Comparison of ENCODE assay signal across 1 cellular context in the genomic region with DNA sequence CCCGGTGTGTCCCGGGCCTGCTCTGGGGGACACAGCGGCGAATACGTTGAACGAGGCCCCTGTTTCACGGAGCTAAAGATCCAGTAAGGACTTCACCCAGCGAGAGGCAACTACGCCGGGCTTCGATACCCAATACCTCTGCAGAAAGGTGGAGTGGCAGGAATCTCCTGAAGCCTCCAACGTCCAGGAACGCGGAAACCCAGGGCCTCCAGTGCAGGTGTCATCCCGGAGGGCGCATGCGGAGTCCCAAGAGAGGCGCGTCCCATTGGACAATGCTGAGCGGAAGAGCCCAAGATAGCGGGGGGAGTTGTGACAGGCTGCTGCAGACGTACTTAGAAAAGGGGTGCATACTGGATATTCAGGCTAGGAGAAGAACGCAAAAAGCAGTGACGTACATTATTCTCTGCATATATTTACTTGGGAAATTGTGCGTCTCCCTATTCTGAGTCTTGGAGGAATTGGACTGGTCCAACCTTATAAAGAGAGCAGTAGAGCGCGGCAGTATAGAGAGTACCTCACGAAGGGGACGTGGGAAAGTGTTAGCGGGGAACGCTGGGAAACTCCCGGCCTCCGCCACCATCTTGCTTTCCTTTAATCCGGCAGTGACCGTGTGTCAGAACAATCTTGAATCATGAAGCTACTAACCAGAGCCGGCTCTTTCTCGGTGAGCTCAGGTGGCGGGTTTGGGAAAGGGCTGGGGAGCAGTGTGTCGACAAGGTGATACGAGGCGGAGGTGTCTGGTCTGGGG.
TF ChIP-seq lines count a peak whose summit lies in the region.

A gene (plus strand): TSS at position 569 of the 748 bp plus-strand sequence. CDS start 63 bp downstream, at position 632.

TF ChIP-seq in K562, 482 proteins besides CTCF, POLR2A, EP300 and RAD21 (continued from another document and continues in another):
- TF ChIP-seq, protein P1, sequence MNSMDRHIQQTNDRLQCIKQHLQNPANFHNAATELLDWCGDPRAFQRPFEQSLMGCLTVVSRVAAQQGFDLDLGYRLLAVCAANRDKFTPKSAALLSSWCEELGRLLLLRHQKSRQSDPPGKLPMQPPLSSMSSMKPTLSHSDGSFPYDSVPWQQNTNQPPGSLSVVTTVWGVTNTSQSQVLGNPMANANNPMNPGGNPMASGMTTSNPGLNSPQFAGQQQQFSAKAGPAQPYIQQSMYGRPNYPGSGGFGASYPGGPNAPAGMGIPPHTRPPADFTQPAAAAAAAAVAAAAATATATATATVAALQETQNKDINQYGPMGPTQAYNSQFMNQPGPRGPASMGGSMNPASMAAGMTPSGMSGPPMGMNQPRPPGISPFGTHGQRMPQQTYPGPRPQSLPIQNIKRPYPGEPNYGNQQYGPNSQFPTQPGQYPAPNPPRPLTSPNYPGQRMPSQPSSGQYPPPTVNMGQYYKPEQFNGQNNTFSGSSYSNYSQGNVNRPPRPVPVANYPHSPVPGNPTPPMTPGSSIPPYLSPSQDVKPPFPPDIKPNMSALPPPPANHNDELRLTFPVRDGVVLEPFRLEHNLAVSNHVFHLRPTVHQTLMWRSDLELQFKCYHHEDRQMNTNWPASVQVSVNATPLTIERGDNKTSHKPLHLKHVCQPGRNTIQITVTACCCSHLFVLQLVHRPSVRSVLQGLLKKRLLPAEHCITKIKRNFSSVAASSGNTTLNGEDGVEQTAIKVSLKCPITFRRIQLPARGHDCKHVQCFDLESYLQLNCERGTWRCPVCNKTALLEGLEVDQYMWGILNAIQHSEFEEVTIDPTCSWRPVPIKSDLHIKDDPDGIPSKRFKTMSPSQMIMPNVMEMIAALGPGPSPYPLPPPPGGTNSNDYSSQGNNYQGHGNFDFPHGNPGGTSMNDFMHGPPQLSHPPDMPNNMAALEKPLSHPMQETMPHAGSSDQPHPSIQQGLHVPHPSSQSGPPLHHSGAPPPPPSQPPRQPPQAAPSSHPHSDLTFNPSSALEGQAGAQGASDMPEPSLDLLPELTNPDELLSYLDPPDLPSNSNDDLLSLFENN (IDR thresholded peaks at IDR 0.05; ENCODE audit: low read depth in 2 of 2, low read length in 2 of 2): peak in 1 of 2 experiments; percentile 34; a peak in 1 of 4 replicates
- TF ChIP-seq PML (IDR thresholded peaks at IDR 0.05; ENCODE audit: low read length): peak; percentile 87
- TF ChIP-seq ZNF3 (CRISPR knock-in tag; IDR thresholded peaks at IDR 0.05): no peak
- TF ChIP-seq ZNF431 (CRISPR knock-in tag; IDR thresholded peaks at IDR 0.05): no peak
- peak; percentile 82 for TF ChIP-seq NELFE (IDR thresholded peaks at IDR 0.05; ENCODE audit: insufficient read depth, insufficient read length)
- TF ChIP-seq NONO (IDR thresholded peaks at IDR 0.05; ENCODE audit: low read depth in 2 of 2, low read length in 1 of 2): peak in 1 of 2 experiments; percentile 99; a peak in 2 of 4 replicates
- no peak for TF ChIP-seq E2F3 (CRISPR knock-in tag; IDR thresholded peaks at IDR 0.05)
- peak; percentile 92 for TF ChIP-seq ZFX (CRISPR knock-in tag; IDR thresholded peaks at IDR 0.05)
- TF ChIP-seq, protein P2, sequence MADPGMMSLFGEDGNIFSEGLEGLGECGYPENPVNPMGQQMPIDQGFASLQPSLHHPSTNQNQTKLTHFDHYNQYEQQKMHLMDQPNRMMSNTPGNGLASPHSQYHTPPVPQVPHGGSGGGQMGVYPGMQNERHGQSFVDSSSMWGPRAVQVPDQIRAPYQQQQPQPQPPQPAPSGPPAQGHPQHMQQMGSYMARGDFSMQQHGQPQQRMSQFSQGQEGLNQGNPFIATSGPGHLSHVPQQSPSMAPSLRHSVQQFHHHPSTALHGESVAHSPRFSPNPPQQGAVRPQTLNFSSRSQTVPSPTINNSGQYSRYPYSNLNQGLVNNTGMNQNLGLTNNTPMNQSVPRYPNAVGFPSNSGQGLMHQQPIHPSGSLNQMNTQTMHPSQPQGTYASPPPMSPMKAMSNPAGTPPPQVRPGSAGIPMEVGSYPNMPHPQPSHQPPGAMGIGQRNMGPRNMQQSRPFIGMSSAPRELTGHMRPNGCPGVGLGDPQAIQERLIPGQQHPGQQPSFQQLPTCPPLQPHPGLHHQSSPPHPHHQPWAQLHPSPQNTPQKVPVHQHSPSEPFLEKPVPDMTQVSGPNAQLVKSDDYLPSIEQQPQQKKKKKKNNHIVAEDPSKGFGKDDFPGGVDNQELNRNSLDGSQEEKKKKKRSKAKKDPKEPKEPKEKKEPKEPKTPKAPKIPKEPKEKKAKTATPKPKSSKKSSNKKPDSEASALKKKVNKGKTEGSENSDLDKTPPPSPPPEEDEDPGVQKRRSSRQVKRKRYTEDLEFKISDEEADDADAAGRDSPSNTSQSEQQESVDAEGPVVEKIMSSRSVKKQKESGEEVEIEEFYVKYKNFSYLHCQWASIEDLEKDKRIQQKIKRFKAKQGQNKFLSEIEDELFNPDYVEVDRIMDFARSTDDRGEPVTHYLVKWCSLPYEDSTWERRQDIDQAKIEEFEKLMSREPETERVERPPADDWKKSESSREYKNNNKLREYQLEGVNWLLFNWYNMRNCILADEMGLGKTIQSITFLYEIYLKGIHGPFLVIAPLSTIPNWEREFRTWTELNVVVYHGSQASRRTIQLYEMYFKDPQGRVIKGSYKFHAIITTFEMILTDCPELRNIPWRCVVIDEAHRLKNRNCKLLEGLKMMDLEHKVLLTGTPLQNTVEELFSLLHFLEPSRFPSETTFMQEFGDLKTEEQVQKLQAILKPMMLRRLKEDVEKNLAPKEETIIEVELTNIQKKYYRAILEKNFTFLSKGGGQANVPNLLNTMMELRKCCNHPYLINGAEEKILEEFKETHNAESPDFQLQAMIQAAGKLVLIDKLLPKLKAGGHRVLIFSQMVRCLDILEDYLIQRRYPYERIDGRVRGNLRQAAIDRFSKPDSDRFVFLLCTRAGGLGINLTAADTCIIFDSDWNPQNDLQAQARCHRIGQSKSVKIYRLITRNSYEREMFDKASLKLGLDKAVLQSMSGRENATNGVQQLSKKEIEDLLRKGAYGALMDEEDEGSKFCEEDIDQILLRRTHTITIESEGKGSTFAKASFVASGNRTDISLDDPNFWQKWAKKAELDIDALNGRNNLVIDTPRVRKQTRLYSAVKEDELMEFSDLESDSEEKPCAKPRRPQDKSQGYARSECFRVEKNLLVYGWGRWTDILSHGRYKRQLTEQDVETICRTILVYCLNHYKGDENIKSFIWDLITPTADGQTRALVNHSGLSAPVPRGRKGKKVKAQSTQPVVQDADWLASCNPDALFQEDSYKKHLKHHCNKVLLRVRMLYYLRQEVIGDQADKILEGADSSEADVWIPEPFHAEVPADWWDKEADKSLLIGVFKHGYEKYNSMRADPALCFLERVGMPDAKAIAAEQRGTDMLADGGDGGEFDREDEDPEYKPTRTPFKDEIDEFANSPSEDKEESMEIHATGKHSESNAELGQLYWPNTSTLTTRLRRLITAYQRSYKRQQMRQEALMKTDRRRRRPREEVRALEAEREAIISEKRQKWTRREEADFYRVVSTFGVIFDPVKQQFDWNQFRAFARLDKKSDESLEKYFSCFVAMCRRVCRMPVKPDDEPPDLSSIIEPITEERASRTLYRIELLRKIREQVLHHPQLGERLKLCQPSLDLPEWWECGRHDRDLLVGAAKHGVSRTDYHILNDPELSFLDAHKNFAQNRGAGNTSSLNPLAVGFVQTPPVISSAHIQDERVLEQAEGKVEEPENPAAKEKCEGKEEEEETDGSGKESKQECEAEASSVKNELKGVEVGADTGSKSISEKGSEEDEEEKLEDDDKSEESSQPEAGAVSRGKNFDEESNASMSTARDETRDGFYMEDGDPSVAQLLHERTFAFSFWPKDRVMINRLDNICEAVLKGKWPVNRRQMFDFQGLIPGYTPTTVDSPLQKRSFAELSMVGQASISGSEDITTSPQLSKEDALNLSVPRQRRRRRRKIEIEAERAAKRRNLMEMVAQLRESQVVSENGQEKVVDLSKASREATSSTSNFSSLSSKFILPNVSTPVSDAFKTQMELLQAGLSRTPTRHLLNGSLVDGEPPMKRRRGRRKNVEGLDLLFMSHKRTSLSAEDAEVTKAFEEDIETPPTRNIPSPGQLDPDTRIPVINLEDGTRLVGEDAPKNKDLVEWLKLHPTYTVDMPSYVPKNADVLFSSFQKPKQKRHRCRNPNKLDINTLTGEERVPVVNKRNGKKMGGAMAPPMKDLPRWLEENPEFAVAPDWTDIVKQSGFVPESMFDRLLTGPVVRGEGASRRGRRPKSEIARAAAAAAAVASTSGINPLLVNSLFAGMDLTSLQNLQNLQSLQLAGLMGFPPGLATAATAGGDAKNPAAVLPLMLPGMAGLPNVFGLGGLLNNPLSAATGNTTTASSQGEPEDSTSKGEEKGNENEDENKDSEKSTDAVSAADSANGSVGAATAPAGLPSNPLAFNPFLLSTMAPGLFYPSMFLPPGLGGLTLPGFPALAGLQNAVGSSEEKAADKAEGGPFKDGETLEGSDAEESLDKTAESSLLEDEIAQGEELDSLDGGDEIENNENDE (IDR thresholded peaks at IDR 0.05; ENCODE audit: low read depth, low read length): no peak
- TF ChIP-seq, protein P3, sequence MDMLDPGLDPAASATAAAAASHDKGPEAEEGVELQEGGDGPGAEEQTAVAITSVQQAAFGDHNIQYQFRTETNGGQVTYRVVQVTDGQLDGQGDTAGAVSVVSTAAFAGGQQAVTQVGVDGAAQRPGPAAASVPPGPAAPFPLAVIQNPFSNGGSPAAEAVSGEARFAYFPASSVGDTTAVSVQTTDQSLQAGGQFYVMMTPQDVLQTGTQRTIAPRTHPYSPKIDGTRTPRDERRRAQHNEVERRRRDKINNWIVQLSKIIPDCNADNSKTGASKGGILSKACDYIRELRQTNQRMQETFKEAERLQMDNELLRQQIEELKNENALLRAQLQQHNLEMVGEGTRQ (CRISPR knock-in tag; IDR thresholded peaks at IDR 0.05): no peak
- no peak for TF ChIP-seq PCBP2 (IDR thresholded peaks at IDR 0.05; ENCODE audit: low read depth, low read length, poor library complexity, severe bottlenecking)
- no peak for TF ChIP-seq MTF1 (CRISPR knock-in tag; IDR thresholded peaks at IDR 0.05; ENCODE audit: borderline replicate concordance)
- TF ChIP-seq, protein P4, sequence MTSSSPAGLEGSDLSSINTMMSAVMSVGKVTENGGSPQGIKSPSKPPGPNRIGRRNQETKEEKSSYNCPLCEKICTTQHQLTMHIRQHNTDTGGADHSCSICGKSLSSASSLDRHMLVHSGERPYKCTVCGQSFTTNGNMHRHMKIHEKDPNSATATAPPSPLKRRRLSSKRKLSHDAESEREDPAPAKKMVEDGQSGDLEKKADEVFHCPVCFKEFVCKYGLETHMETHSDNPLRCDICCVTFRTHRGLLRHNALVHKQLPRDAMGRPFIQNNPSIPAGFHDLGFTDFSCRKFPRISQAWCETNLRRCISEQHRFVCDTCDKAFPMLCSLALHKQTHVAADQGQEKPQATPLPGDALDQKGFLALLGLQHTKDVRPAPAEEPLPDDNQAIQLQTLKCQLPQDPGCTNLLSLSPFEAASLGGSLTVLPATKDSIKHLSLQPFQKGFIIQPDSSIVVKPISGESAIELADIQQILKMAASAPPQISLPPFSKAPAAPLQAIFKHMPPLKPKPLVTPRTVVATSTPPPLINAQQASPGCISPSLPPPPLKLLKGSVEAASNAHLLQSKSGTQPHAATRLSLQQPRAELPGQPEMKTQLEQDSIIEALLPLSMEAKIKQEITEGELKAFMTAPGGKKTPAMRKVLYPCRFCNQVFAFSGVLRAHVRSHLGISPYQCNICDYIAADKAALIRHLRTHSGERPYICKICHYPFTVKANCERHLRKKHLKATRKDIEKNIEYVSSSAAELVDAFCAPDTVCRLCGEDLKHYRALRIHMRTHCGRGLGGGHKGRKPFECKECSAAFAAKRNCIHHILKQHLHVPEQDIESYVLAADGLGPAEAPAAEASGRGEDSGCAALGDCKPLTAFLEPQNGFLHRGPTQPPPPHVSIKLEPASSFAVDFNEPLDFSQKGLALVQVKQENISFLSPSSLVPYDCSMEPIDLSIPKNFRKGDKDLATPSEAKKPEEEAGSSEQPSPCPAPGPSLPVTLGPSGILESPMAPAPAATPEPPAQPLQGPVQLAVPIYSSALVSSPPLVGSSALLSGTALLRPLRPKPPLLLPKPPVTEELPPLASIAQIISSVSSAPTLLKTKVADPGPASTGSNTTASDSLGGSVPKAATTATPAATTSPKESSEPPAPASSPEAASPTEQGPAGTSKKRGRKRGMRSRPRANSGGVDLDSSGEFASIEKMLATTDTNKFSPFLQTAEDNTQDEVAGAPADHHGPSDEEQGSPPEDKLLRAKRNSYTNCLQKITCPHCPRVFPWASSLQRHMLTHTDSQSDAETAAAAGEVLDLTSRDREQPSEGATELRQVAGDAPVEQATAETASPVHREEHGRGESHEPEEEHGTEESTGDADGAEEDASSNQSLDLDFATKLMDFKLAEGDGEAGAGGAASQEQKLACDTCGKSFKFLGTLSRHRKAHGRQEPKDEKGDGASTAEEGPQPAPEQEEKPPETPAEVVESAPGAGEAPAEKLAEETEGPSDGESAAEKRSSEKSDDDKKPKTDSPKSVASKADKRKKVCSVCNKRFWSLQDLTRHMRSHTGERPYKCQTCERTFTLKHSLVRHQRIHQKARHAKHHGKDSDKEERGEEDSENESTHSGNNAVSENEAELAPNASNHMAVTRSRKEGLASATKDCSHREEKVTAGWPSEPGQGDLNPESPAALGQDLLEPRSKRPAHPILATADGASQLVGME (CRISPR knock-in tag; IDR thresholded peaks at IDR 0.05): no peak
- TF ChIP-seq PHF21A (IDR thresholded peaks at IDR 0.05; ENCODE audit: borderline replicate concordance, low read depth): no peak; the same call in 1 of the 2 replicates
- TF ChIP-seq BRF1 (IDR thresholded peaks at IDR 0.05; ENCODE audit: borderline replicate concordance, extremely low read depth, insufficient read length): no peak
- TF ChIP-seq ZFPM2 (CRISPR knock-in tag; IDR thresholded peaks at IDR 0.05): no peak
- no peak for TF ChIP-seq TAF15 (IDR thresholded peaks at IDR 0.05; ENCODE audit: low read depth, low read length)
- TF ChIP-seq NRF1 (conservative IDR thresholded peaks at IDR 0.05 in 1 of 2, IDR thresholded peaks at IDR 0.05 in 1 of 2): peak; percentile 79 to 82
- no peak for TF ChIP-seq ZNF785 (CRISPR knock-in tag; IDR thresholded peaks at IDR 0.05)
- no peak for TF ChIP-seq HMG20A (CRISPR knock-in tag; conservative IDR thresholded peaks at IDR 0.05)
- TF ChIP-seq ERF (CRISPR knock-in tag; IDR thresholded peaks at IDR 0.05): 0 out of 2 replicates have a peak, but pooled peaks have one; percentile 45
- 0 out of 4 replicates have a peak, but pooled peaks of 1 of the 2 experiments have one; percentile 72 for TF ChIP-seq KDM4B (IDR thresholded peaks at IDR 0.05; ENCODE audit: borderline replicate concordance in 2 of 2, low read depth in 1 of 2)
